In genomic region chr4:59179372-59179771, GRCh38 we compare ENCODE assay signal across 4 cellular contexts.
"Had no signal": no experiment of that assay in that cellular context is flagged by ENCODE, and none has a peak within 500 bp of the region (broad histone marks: within the 10 kb centered on the region; RNA-seq: fewer than 3 reads in every experiment).

No MANE protein-coding gene starts in this region.

- H3K4me3 ChIP-seq: GM23338 had no signal

- DNase-seq: H9, HCEC 1CT, IMR-90 had no signal

- ATAC-seq: GM23338 had no signal
